In the genomic region with DNA sequence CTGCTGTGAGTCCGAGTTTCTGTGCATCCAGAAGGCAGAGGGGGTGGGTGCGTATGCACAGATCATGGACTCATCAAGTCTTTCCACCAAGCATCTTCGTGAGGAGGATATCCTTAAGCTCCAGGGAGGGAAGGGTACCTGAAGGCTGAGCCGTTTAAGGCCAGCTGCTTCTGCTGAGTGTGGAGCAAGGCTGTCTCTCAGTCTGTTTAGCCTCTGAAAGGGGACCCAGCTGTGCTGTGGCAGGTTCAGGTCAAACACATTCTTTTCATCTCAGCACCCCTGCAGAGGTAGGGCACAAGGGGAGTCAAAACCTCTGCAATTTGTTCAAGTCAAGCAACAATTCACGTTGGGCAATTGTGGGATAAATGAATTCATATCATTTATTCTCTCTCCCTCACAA, we compare ENCODE assay signal across 14 cellular contexts. TPM values are rescaled to one million over a fixed set of nuclear protein-coding genes. Genes with fewer than 3 reads are reported as not detected.
"Had no signal": no experiment of that assay in that cellular context is flagged by ENCODE, and none has a peak within 500 bp of the region (broad histone marks: within the 10 kb centered on the region; RNA-seq: fewer than 3 reads in every experiment).

No MANE protein-coding gene starts in this region.

- H3K9me3 ChIP-seq: breast epithelium, left ventricle myocardium inferior, pancreas, thoracic aorta had no signal

- H3K4me3 ChIP-seq: breast epithelium, left ventricle myocardium inferior, pancreas, thoracic aorta had no signal

- H3K4me1 ChIP-seq: breast epithelium, pancreas had no signal

- H3K36me3 ChIP-seq: breast epithelium, left ventricle myocardium inferior, pancreas, thoracic aorta had no signal

- DNase-seq: activated CD4-positive, alpha-beta T cell treated with anti-CD3 and anti-CD28 coated beads for 36 hours; activated CD8-positive, alpha-beta memory T cell treated with anti-CD3 and anti-CD28 coated beads, Interleukin-2, amount 50 U/mL, for 48 hours; activated CD8-positive, alpha-beta T cell treated with anti-CD3 and anti-CD28 coated beads for 36 hours; activated naive CD8-positive, alpha-beta T cell treated with anti-CD3 and anti-CD28 coated beads, Interleukin-2, amount 10 ng/mL, durations not matched to agents 7 days and 5 days; anterior cingulate cortex; dermis blood vessel endothelial cell; left ventricle myocardium inferior; pancreas; stimulated activated CD4-positive, alpha-beta T cell treated with anti-CD3 and anti-CD28 coated beads, Interleukin-15, amount 100 ng/mL, for 24 hours; stimulated activated CD4-positive, alpha-beta T cell treated with anti-CD3 and anti-CD28 coated beads, Interleukin-4, amount 100 ng/mL, for 24 hours; stimulated activated naive CD8-positive, alpha-beta T cell treated with anti-CD3 and anti-CD28 coated beads, Interleukin-15, amount 100 ng/mL, for 72 hours had no signal

- ATAC-seq: activated CD4-positive, alpha-beta T cell treated with anti-CD3 and anti-CD28 coated beads for 36 hours; activated CD8-positive, alpha-beta T cell treated with anti-CD3 and anti-CD28 coated beads for 36 hours; esophagus mucosa; pancreas; stimulated activated naive CD8-positive, alpha-beta T cell treated with anti-CD3 and anti-CD28 coated beads, Interleukin-15, amount 100 ng/mL, for 72 hours had no signal

RNA-seq across cellular contexts. Expression of gene LAMP5, which starts 4.4 kb away (rescaled TPM):
- total RNA-seq: activated CD4-positive, alpha-beta T cell treated with anti-CD3 and anti-CD28 coated beads for 36 hours; activated CD8-positive, alpha-beta T cell treated with anti-CD3 and anti-CD28 coated beads for 36 hours; activated naive CD8-positive, alpha-beta T cell treated with anti-CD3 and anti-CD28 coated beads, Interleukin-2, amount 10 ng/mL, durations not matched to agents 7 days and 5 days; esophagus mucosa; left ventricle myocardium inferior; thoracic aorta had no signal
